24 cellular contexts compared by ENCODE assay signal in the genomic region with DNA sequence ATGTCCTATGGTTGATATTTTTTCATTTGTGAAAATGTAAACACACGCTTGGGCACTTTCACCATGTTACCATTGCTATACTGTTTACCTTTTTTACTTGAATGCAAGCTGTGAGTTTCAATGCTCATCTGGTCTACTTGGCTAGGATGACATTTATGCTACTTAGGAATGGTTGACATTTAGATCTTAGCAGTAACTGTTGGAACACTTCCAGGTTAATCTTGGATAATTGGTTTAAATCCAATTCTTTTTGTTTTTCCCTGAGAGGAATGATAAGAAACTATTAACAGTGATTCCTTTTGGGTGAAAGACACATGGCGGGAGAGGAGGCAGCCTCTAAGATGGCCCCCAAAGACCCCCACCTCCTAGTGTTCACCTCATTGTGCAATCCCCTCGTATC. TPM values are rescaled to one million over a fixed set of nuclear protein-coding genes. Genes with fewer than 3 reads are reported as not detected.
"Had no signal": no experiment of that assay in that cellular context is flagged by ENCODE, and none has a peak within 500 bp of the region (broad histone marks: within the 10 kb centered on the region; RNA-seq: fewer than 3 reads in every experiment).

No MANE protein-coding gene starts in this region.

- H3K4me3 Mint-ChIP-seq: activated CD4-positive, alpha-beta T cell treated with anti-CD3 and anti-CD28 coated beads, Interleukin-2, amount 10 ng/mL, durations not matched to agents 24 days and 14 days; activated CD8-positive, alpha-beta T cell treated with anti-CD3 and anti-CD28 coated beads for 36 hours; activated naive CD4-positive, alpha-beta T cell treated with anti-CD3 and anti-CD28 coated beads for 36 hours; natural killer cell; stimulated activated naive CD8-positive, alpha-beta T cell treated with anti-CD3 and anti-CD28 coated beads, Interleukin-15, Interleukin-2, amounts not matched to agents 100 ng/mL and 50 ng/mL, for 24 hours had no signal

- H3K4me3 ChIP-seq: colonic mucosa, gastrocnemius medialis, lung, pancreas, right lobe of liver, suprapubic skin, vagina had no signal

- ATAC-seq: activated CD8-positive, alpha-beta T cell treated with anti-CD3 and anti-CD28 coated beads for 36 hours; gastrocnemius medialis; natural killer cell; right lobe of liver had no signal

- H3K27ac ChIP-seq: brain microvascular endothelial cell, colonic mucosa, gastrocnemius medialis, neutrophil, pancreas, right lobe of liver, suprapubic skin, vagina had no signal

- DNase-seq: activated CD4-positive, alpha-beta T cell treated with anti-CD3 and anti-CD28 coated beads, Interleukin-2, amount 10 ng/mL, durations not matched to agents 24 days and 14 days; activated CD4-positive, CD25-positive, alpha-beta regulatory T cell; activated CD8-positive, alpha-beta T cell treated with anti-CD3 and anti-CD28 coated beads for 36 hours; activated naive CD4-positive, alpha-beta T cell treated with anti-CD3 and anti-CD28 coated beads for 36 hours; activated T-cell treated with anti-CD3 and anti-CD28 coated beads, Interleukin-2, amount 50 U/mL, for 1 hour; anterior cingulate cortex; brain microvascular endothelial cell; central memory CD4-positive, alpha-beta T cell; colonic mucosa; gastrocnemius medialis; head of caudate nucleus; natural killer cell; pancreas; right lobe of liver; small intestine; stimulated activated CD4-positive, alpha-beta T cell treated with anti-CD3 and anti-CD28 coated beads, Interleukin-15, amount 100 ng/mL, for 24 hours; stimulated activated CD4-positive, alpha-beta T cell treated with anti-CD3 and anti-CD28 coated beads, Interleukin-2, amount 100 ng/mL, for 48 hours; trophoblast cell had no signal

- H3K4me1 Mint-ChIP-seq: activated CD4-positive, alpha-beta T cell treated with anti-CD3 and anti-CD28 coated beads, Interleukin-2, amount 10 ng/mL, durations not matched to agents 24 days and 14 days; natural killer cell had no signal

- H3K4me1 ChIP-seq: colonic mucosa, gastrocnemius medialis, pancreas, right lobe of liver, suprapubic skin, vagina had no signal

- H3K36me3 Mint-ChIP-seq: natural killer cell had no signal

- H3K36me3 ChIP-seq: brain microvascular endothelial cell, colonic mucosa, gastrocnemius medialis, neutrophil, pancreas, right lobe of liver, suprapubic skin, vagina had no signal

- H3K9me3 Mint-ChIP-seq: activated CD4-positive, alpha-beta T cell treated with anti-CD3 and anti-CD28 coated beads, Interleukin-2, amount 10 ng/mL, durations not matched to agents 24 days and 14 days; activated CD8-positive, alpha-beta T cell treated with anti-CD3 and anti-CD28 coated beads for 36 hours; activated naive CD4-positive, alpha-beta T cell treated with anti-CD3 and anti-CD28 coated beads for 36 hours; natural killer cell; stimulated activated naive CD8-positive, alpha-beta T cell treated with anti-CD3 and anti-CD28 coated beads, Interleukin-15, Interleukin-2, amounts not matched to agents 100 ng/mL and 50 ng/mL, for 24 hours had no signal

- H3K27me3 ChIP-seq: brain microvascular endothelial cell, colonic mucosa, gastrocnemius medialis, neutrophil, pancreas, right lobe of liver, suprapubic skin, vagina had no signal

- H3K27ac Mint-ChIP-seq: activated CD4-positive, alpha-beta T cell treated with anti-CD3 and anti-CD28 coated beads, Interleukin-2, amount 10 ng/mL, durations not matched to agents 24 days and 14 days; activated CD8-positive, alpha-beta T cell treated with anti-CD3 and anti-CD28 coated beads for 36 hours; activated naive CD4-positive, alpha-beta T cell treated with anti-CD3 and anti-CD28 coated beads for 36 hours; natural killer cell; stimulated activated naive CD8-positive, alpha-beta T cell treated with anti-CD3 and anti-CD28 coated beads, Interleukin-15, Interleukin-2, amounts not matched to agents 100 ng/mL and 50 ng/mL, for 24 hours had no signal

RNA-seq across cellular contexts. Expression of a gene that starts 51.4 kb away (rescaled TPM):
- total RNA-seq: activated CD4-positive, alpha-beta T cell treated with anti-CD3 and anti-CD28 coated beads, Interleukin-2, amount 10 ng/mL, durations not matched to agents 24 days and 14 days; activated CD8-positive, alpha-beta T cell treated with anti-CD3 and anti-CD28 coated beads for 36 hours had no signal
- polyA plus RNA-seq: keratinocyte had no signal
